23 cellular contexts compared by ENCODE assay signal in genomic region chr6:23301546-23301945, GRCh38.
"Had no signal": no experiment of that assay in that cellular context is flagged by ENCODE, and none has a peak within 500 bp of the region (broad histone marks: within the 10 kb centered on the region; RNA-seq: fewer than 3 reads in every experiment).

No MANE protein-coding gene starts in this region.

- DNase-seq: activated CD4-positive, alpha-beta T cell treated with anti-CD3 and anti-CD28 coated beads for 48 hours; activated CD8-positive, alpha-beta memory T cell treated with anti-CD3 and anti-CD28 coated beads, Interleukin-2, amount 10 ng/mL, durations not matched to agents 7 days and 5 days; activated CD8-positive, alpha-beta T cell treated with anti-CD3 and anti-CD28 coated beads for 36 hours; activated gamma-delta T cell; activated T-cell treated with anti-CD3 and anti-CD28 coated beads for 4 hours; endodermal cell; heart right ventricle; left colon; naive thymus-derived CD8-positive, alpha-beta T cell; retina; sigmoid colon; spleen; stimulated activated CD4-positive, alpha-beta T cell treated with anti-CD3 and anti-CD28 coated beads, Interleukin-4, amount 100 ng/mL, for 24 hours; stimulated activated naive CD8-positive, alpha-beta T cell treated with anti-CD3 and anti-CD28 coated beads, Interleukin-15, Interleukin-2, amounts not matched to agents 100 U/mL and 50 U/mL, for 24 hours; substantia nigra; thyroid gland had no signal

- H3K36me3 Mint-ChIP-seq: activated CD8-positive, alpha-beta memory T cell treated with anti-CD3 and anti-CD28 coated beads, Interleukin-2, amount 10 ng/mL, durations not matched to agents 7 days and 5 days; activated naive CD4-positive, alpha-beta T cell treated with anti-CD3 and anti-CD28 coated beads, Interleukin-2, amount 50 U/mL, for 24 hours; naive thymus-derived CD8-positive, alpha-beta T cell had no signal

- H3K4me3 Mint-ChIP-seq: activated CD8-positive, alpha-beta memory T cell treated with anti-CD3 and anti-CD28 coated beads, Interleukin-2, amount 10 ng/mL, durations not matched to agents 7 days and 5 days; activated CD8-positive, alpha-beta T cell treated with anti-CD3 and anti-CD28 coated beads for 36 hours; activated naive CD4-positive, alpha-beta T cell treated with anti-CD3 and anti-CD28 coated beads, Interleukin-2, amount 50 U/mL, for 24 hours; endodermal cell; naive thymus-derived CD8-positive, alpha-beta T cell had no signal

- H3K36me3 ChIP-seq: ascending aorta, heart right ventricle, sigmoid colon, spleen, thyroid gland had no signal

- H3K9me3 ChIP-seq: ascending aorta, breast epithelium, heart right ventricle, sigmoid colon, thyroid gland had no signal

- H3K4me3 ChIP-seq: ascending aorta, breast epithelium, coronary artery, heart right ventricle, sigmoid colon, spleen, thyroid gland had no signal

- H3K27ac Mint-ChIP-seq: activated CD8-positive, alpha-beta memory T cell treated with anti-CD3 and anti-CD28 coated beads, Interleukin-2, amount 10 ng/mL, durations not matched to agents 7 days and 5 days; activated CD8-positive, alpha-beta T cell treated with anti-CD3 and anti-CD28 coated beads for 36 hours; activated naive CD4-positive, alpha-beta T cell treated with anti-CD3 and anti-CD28 coated beads, Interleukin-2, amount 50 U/mL, for 24 hours; endodermal cell; naive thymus-derived CD8-positive, alpha-beta T cell; progenitor cell of endocrine pancreas had no signal

- H3K27ac ChIP-seq: ascending aorta, breast epithelium, coronary artery, epithelial cell of prostate, heart right ventricle, sigmoid colon, spleen had no signal

- H3K4me1 ChIP-seq: ascending aorta, breast epithelium, heart right ventricle, sigmoid colon, spleen had no signal

- H3K27me3 ChIP-seq: ascending aorta, breast epithelium, heart right ventricle, sigmoid colon, spleen, thyroid gland had no signal

- H3K27me3 Mint-ChIP-seq: activated CD8-positive, alpha-beta memory T cell treated with anti-CD3 and anti-CD28 coated beads, Interleukin-2, amount 10 ng/mL, durations not matched to agents 7 days and 5 days; activated CD8-positive, alpha-beta T cell treated with anti-CD3 and anti-CD28 coated beads for 36 hours; activated naive CD4-positive, alpha-beta T cell treated with anti-CD3 and anti-CD28 coated beads, Interleukin-2, amount 50 U/mL, for 24 hours; naive thymus-derived CD8-positive, alpha-beta T cell; progenitor cell of endocrine pancreas had no signal

- H3K4me1 Mint-ChIP-seq: activated CD8-positive, alpha-beta memory T cell treated with anti-CD3 and anti-CD28 coated beads, Interleukin-2, amount 10 ng/mL, durations not matched to agents 7 days and 5 days; activated naive CD4-positive, alpha-beta T cell treated with anti-CD3 and anti-CD28 coated beads, Interleukin-2, amount 50 U/mL, for 24 hours; endodermal cell; naive thymus-derived CD8-positive, alpha-beta T cell had no signal

- FAIRE-seq: keratinocyte had no signal
